ENCODE assay signal across 1 cellular context in genomic region chrX:56729152-56729557, GRCh38.
TF ChIP-seq lines count a peak whose summit lies in the region.

A gene with protein sequence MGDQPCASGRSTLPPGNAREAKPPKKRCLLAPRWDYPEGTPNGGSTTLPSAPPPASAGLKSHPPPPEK (plus strand): TSS chrX:56729243. CDS start chrX:56729354, 111 bp downstream.

TF ChIP-seq in H1, 55 proteins besides CTCF, POLR2A, EP300 and RAD21 (continued from another document):
- TF ChIP-seq YY1 (IDR thresholded peaks at IDR 0.05; ENCODE audit: low read depth, low read length) (peak; percentile 66), FOSL1 (IDR thresholded peaks at IDR 0.05; ENCODE audit: insufficient read depth, low read depth, low read length) (no peak), SP4 (IDR thresholded peaks at IDR 0.05; ENCODE audit: low read length) (no peak), SUZ12 (IDR thresholded peaks at IDR 0.05; ENCODE audit: low read length) (no peak), KDM4A (IDR thresholded peaks at IDR 0.05; ENCODE audit: low read depth, low read length, severe bottlenecking) (no peak), RBBP5 (IDR thresholded peaks at IDR 0.05; ENCODE audit: borderline replicate concordance, low read depth, low read length) (peak; percentile 46; the same call in 1 of the 2 replicates), CHD7 (IDR thresholded peaks at IDR 0.05; ENCODE audit: insufficient replicate concordance, low read length) (peak; percentile 95), EZH2 (IDR thresholded peaks at IDR 0.05; ENCODE audit: low read depth, low read length, severe bottlenecking) (no peak), SRF (IDR thresholded peaks at IDR 0.05; ENCODE audit: low read depth, low read length) (no peak), CEBPB (IDR thresholded peaks at IDR 0.05; ENCODE audit: low read depth, low read length) (no peak), USF2 (IDR thresholded peaks at IDR 0.05; ENCODE audit: low read length) (no peak), HDAC2 (IDR thresholded peaks at IDR 0.05; ENCODE audit: borderline replicate concordance in 1 of 2, low read depth in 2 of 2, low read length in 2 of 2) (no peak), TCF12 (IDR thresholded peaks at IDR 0.05; ENCODE audit: low read depth, low read length) (no peak), TAF1 (IDR thresholded peaks at IDR 0.05; ENCODE audit: low read depth, low read length) (no peak; the same call in 1 of the 2 replicates), PHF8 (conservative IDR thresholded peaks at IDR 0.05; ENCODE audit: low read depth, low read length) (peak; percentile 61), MAX (IDR thresholded peaks at IDR 0.05) (no peak), BCL11A (IDR thresholded peaks at IDR 0.05; ENCODE audit: low read depth in 2 of 2, low read length in 2 of 2) (no peak), EGR1 (IDR thresholded peaks at IDR 0.05; ENCODE audit: borderline replicate concordance, low read depth, low read length) (no peak), TAF7 (optimal IDR thresholded peaks at IDR 0.05; ENCODE audit: borderline replicate concordance, low read depth, low read length) (no peak), POLR2AphosphoS5 (IDR thresholded peaks at IDR 0.05; ENCODE audit: low read depth, low read length) (0 out of 2 replicates have a peak, but pooled peaks have one; percentile 21), ZNF274 (IDR thresholded peaks at IDR 0.05; ENCODE audit: borderline replicate concordance, extremely low read depth, low read length) (no peak), MAFK (IDR thresholded peaks at IDR 0.05; ENCODE audit: low read depth, low read length) (no peak)
- TF ChIP-seq, protein P1, sequence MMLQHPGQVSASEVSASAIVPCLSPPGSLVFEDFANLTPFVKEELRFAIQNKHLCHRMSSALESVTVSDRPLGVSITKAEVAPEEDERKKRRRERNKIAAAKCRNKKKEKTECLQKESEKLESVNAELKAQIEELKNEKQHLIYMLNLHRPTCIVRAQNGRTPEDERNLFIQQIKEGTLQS (IDR thresholded peaks at IDR 0.05; ENCODE audit: insufficient read depth, low read depth, low read length): no peak
- TF ChIP-seq, protein P2, sequence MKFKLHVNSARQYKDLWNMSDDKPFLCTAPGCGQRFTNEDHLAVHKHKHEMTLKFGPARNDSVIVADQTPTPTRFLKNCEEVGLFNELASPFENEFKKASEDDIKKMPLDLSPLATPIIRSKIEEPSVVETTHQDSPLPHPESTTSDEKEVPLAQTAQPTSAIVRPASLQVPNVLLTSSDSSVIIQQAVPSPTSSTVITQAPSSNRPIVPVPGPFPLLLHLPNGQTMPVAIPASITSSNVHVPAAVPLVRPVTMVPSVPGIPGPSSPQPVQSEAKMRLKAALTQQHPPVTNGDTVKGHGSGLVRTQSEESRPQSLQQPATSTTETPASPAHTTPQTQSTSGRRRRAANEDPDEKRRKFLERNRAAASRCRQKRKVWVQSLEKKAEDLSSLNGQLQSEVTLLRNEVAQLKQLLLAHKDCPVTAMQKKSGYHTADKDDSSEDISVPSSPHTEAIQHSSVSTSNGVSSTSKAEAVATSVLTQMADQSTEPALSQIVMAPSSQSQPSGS (IDR thresholded peaks at IDR 0.05; ENCODE audit: low read length): no peak
